ENCODE assay signal across 1 cellular context in genomic region chr5:90563161-90563560, GRCh38.
TF ChIP-seq lines count a peak whose summit lies in the region.

No MANE protein-coding gene starts in this region.

TF ChIP-seq in H1, 55 proteins besides CTCF, POLR2A, EP300 and RAD21:
- no peak for TF ChIP-seq SP1 (IDR thresholded peaks at IDR 0.05; ENCODE audit: low read depth, low read length)
- no peak for TF ChIP-seq TEAD4 (IDR thresholded peaks at IDR 0.05; ENCODE audit: low read depth, low read length)
